In genomic region chrX:3520987-3521875, GRCh38 we compare ENCODE assay signal across 24 cellular contexts.
DNase-seq lines count a peak whose midpoint lies in the region; ATAC-seq and TF ChIP-seq lines count a peak whose summit lies in the region.
"Had no signal": no experiment of that assay in that cellular context is flagged by ENCODE, and none has a peak within 500 bp of the region (broad histone marks: within the 10 kb centered on the region; RNA-seq: fewer than 3 reads in every experiment).

No MANE protein-coding gene starts in this region.

- H3K27ac ChIP-seq in AG04450 (ENCODE audit: low read depth, low read length): peak overlapping the region; percentile 93
- H3K27ac ChIP-seq: left ventricle myocardium inferior, uterus, WERI-Rb-1 had no signal

- peaks cover 22% of the 10 kb centered on the region for H3K4me1 ChIP-seq in adipocyte (ENCODE audit: control insufficient read depth, insufficient read depth, low read length)
- H3K4me1 ChIP-seq: left ventricle myocardium inferior, uterus had no signal

- no peaks in the 10 kb centered on the region for H3K27me3 ChIP-seq in AG04450 (ENCODE audit: control insufficient read depth, insufficient read depth, low read length)
- H3K27me3 ChIP-seq in adipocyte (replicated peaks; ENCODE audit: control insufficient read depth, insufficient read depth, low read length): no peaks in the 10 kb centered on the region
- H3K27me3 ChIP-seq: uterus had no signal

- H3K9me3 ChIP-seq in AG04450 (ENCODE audit: control insufficient read depth, insufficient read depth, low read length) (no peaks in the 10 kb centered on the region), adipocyte (ENCODE audit: control insufficient read depth, low read length) (no peaks in the 10 kb centered on the region)
- H3K9me3 ChIP-seq: left ventricle myocardium inferior, mucosa of descending colon, uterus had no signal

- CTCF ChIA-PET in AG04450 (lab: Charles Lee): interaction anchor here (0.7 to 1.0 kb wide), 2 partner anchors 28 to 130 kb away, joined by 3 to 5 read pairs; no protein-coding TSS in a partner anchor

- intact Hi-C loops in sciatic nerve (cut with DNase I): no loop called here

- DNase-seq in AG04450 (ENCODE audit: low read depth, low spot score) (no peak), adipocyte (ENCODE audit: low read depth) (peak; percentile 60), fibroblast of the aortic adventitia (ENCODE audit: low read depth) (peak; percentile 41), sciatic nerve (ENCODE audit: low spot score) (no peak), EL (no peak), HK-2 (ENCODE audit: unreplicated experiment) (no peak), NCI-H1417 (lab: John Stamatoyannopoulos, UW) (no peak)
- DNase-seq: activated CD4-positive, alpha-beta memory T cell treated with anti-CD3 and anti-CD28 coated beads, Interleukin-2, amount 10 ng/mL, durations not matched to agents 7 days and 5 days; activated naive CD4-positive, alpha-beta T cell; activated T-cell treated with anti-CD3 and anti-CD28 coated beads, Interleukin-2, amount 50 U/mL, for 1 hour; amygdala; CD4-positive, alpha-beta T cell; effector CD4-positive, alpha-beta T cell; glutamatergic neuron; KBM-7; left ventricle myocardium inferior; mucosa of descending colon; MV-4-11; NCI-H1694 treated with DMSO at 0.1 percent for 48 hours; NCI-H69; SHP77 treated with DMSO at 0.1 percent for 48 hours; uterus; WERI-Rb-1 had no signal

- POLR2A ChIA-PET in AG04450 (lab: Yijun Ruan, JAX): interaction anchor here (0.5 to 1.2 kb wide), 3 partner anchors 20 to 592 kb away, joined by 3 to 6 read pairs (median 4); partner anchors contain the start of gene ARSD

- H3K36me3 ChIP-seq in adipocyte (ENCODE audit: control insufficient read depth, insufficient read depth, low read length, severe bottlenecking): no peaks in the 10 kb centered on the region
- H3K36me3 ChIP-seq: left ventricle myocardium inferior, uterus, WERI-Rb-1 had no signal

- peak overlapping the region; percentile 53 for H3K9ac ChIP-seq in adipocyte (ENCODE audit: low read length)

- H3K4me3 ChIP-seq in AG04450 (ENCODE audit: low read depth, low read length) (no peak overlapping the region), adipocyte (ENCODE audit: low read length) (peak overlapping the region; percentile 31), fibroblast of the aortic adventitia (ENCODE audit: low read depth, low read length) (no peak overlapping the region)
- H3K4me3 ChIP-seq: left ventricle myocardium inferior, mucosa of descending colon, uterus had no signal

- ATAC-seq in sciatic nerve (peak; percentile 55), HG02870 (IDR thresholded peaks at IDR 0.05; ENCODE audit: unreplicated experiment) (no peak)
- ATAC-seq: mucosa of descending colon had no signal

- TF ChIP-seq CTCF in AG04450 (IDR thresholded peaks at IDR 0.05; ENCODE audit: low read depth, low read length): no peak
- no peak for TF ChIP-seq CTCF in fibroblast of the aortic adventitia (IDR thresholded peaks at IDR 0.05; ENCODE audit: insufficient read depth, low read length)

Comparison
In these comparisons a context has a peak if more than half of its experiments do, and no peak if none do; other contexts are left out.
1. DNase-seq: peak in adipocyte (single experiment) and fibroblast of the aortic adventitia (single experiment); none in AG04450 (single experiment), sciatic nerve (single experiment), EL (single experiment), HK-2 (single experiment) and NCI-H1417 (0 of 3).